ENCODE assay signal across 1 cellular context in the genomic region with DNA sequence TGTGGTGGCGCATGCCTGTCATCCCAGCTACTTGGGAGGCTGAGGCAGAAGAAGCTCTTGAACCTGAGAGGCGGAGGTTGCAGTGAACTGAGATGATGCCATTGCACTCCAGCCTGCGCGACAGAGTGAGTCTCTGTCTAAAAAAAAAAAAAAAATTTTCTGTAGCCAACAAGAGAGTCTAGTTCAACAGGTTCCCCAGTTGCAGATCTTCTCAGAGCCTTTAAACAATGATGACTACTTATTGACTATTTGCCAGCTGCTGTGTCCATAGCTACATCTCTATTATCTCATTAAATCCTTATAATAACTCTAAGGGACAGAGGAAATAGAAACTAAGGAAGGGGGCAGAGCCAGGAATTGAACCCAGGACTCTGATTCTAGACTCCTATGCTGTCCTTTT.
TF ChIP-seq lines count a peak whose summit lies in the region.

No MANE protein-coding gene starts in this region.

TF ChIP-seq in K562, 482 proteins besides CTCF, POLR2A, EP300 and RAD21 (continued from another document):
- TF ChIP-seq, protein P1, sequence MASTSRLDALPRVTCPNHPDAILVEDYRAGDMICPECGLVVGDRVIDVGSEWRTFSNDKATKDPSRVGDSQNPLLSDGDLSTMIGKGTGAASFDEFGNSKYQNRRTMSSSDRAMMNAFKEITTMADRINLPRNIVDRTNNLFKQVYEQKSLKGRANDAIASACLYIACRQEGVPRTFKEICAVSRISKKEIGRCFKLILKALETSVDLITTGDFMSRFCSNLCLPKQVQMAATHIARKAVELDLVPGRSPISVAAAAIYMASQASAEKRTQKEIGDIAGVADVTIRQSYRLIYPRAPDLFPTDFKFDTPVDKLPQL (IDR thresholded peaks at IDR 0.05; ENCODE audit: extremely low read depth, insufficient read length), result no peak
- no peak for TF ChIP-seq TARDBP (IDR thresholded peaks at IDR 0.05)
- no peak for TF ChIP-seq GATAD2B (IDR thresholded peaks at IDR 0.05; ENCODE audit: borderline replicate concordance)
- peak; percentile 83 for TF ChIP-seq ZNF239 (CRISPR knock-in tag; IDR thresholded peaks at IDR 0.05)
TF ChIP-seq in K562: peak in this region for 1.
